In the genomic region with DNA sequence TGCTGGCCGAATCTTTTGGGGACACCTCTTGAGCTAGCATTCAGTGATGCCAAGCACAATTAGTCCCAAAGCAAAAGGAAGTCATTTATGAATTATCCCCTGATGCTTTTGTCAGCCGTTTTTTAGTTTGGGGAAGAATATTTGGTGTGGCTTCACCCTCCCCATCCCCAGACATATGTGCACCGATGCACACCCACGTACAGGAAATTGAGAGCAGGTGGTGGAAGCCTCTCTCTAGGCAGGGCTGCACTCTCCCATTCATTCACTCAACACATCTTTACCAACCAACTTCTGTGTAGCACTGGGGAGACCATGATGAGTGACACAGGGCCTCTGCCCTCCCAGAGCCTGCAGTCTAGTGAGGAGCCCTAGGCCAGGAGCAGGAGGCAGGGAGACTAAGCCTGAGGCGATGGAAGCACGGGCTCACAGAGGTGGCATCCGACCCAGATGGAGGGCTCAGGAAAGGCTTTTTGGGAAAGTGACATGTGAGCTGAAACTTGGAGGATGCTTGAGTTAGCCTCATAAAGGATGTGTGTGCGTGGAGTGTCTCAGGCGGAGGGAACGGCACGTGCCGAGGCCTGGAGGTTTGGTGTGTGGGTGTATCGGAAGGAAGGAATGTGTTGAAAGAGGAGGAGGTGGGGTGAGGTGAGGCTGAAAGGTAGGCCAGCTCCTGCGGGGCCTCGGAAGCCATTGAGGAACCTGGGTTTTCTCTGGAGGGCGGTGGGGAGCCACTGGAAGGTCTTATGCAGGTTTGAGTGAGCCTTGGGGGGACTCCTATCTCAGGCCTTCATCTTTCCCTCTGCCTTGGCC, we compare ENCODE assay signal across 10 cellular contexts. TPM values are rescaled to one million over a fixed set of nuclear protein-coding genes. Genes with fewer than 3 reads are reported as not detected.
DNase-seq lines count a peak whose midpoint lies in the region; ATAC-seq and TF ChIP-seq lines count a peak whose summit lies in the region.
"Had no signal": no experiment of that assay in that cellular context is flagged by ENCODE, and none has a peak within 500 bp of the region (broad histone marks: within the 10 kb centered on the region; RNA-seq: fewer than 3 reads in every experiment).

No MANE protein-coding gene starts in this region.

- H2AFZ ChIP-seq in neural progenitor cell (replicated peaks), result no peak overlapping the region
- H2AFZ ChIP-seq in smooth muscle cell (ENCODE audit: low read depth), result no peak overlapping the region

- no peaks in the 10 kb centered on the region for H3K27me3 ChIP-seq in neural progenitor cell
- no peaks in the 10 kb centered on the region for H3K27me3 ChIP-seq in smooth muscle cell (ENCODE audit: low read depth)

- peak overlapping the region; percentile 88 for H3K27ac Mint-ChIP-seq in activated T-helper 17 cell treated with anti-CD3 and anti-CD28 coated beads, Interleukin-2, amount 50 U/mL, for 72 hours
- peak overlapping the region; percentile 93 for H3K27ac Mint-ChIP-seq in neural progenitor cell

- TF ChIP-seq CTCF in GM12864 (IDR thresholded peaks at IDR 0.05; ENCODE audit: low read depth, low read length, missing control alignments), result no peak
- no peak for TF ChIP-seq CTCF in neural progenitor cell (IDR thresholded peaks at IDR 0.05)
- no peak for TF ChIP-seq CTCF in smooth muscle cell (IDR thresholded peaks at IDR 0.05; ENCODE audit: borderline replicate concordance, insufficient read depth, poor library complexity, severe bottlenecking)

- no peaks in the 10 kb centered on the region for H3K79me2 ChIP-seq in neural progenitor cell (ENCODE audit: low read depth)
- no peaks in the 10 kb centered on the region for H3K79me2 ChIP-seq in smooth muscle cell (ENCODE audit: low read depth)

- peak; percentile 62 for ATAC-seq in HG03378 (IDR thresholded peaks at IDR 0.05; ENCODE audit: unreplicated experiment)
- peak; percentile 70 for ATAC-seq in activated T-helper 17 cell treated with anti-CD3 and anti-CD28 coated beads, Interleukin-2, amount 50 U/mL, for 72 hours (replicated peaks)

- H3K36me3 Mint-ChIP-seq in activated T-helper 17 cell treated with anti-CD3 and anti-CD28 coated beads, Interleukin-2, amount 50 U/mL, for 72 hours (ENCODE audit: low read depth), result no peaks in the 10 kb centered on the region
- peaks cover 17% of the 10 kb centered on the region for H3K36me3 Mint-ChIP-seq in neural progenitor cell

- H3K4me2 ChIP-seq in neural progenitor cell, result no peak overlapping the region
- H3K4me2 ChIP-seq in smooth muscle cell, result no peak overlapping the region

- peaks cover 15% of the 10 kb centered on the region for H3K4me1 Mint-ChIP-seq in activated T-helper 17 cell treated with anti-CD3 and anti-CD28 coated beads, Interleukin-2, amount 50 U/mL, for 72 hours
- H3K4me1 Mint-ChIP-seq in neural progenitor cell, result peaks cover 48% of the 10 kb centered on the region

- peaks cover 12% of the 10 kb centered on the region for H3K4me1 ChIP-seq in neural progenitor cell
- no peaks in the 10 kb centered on the region for H3K4me1 ChIP-seq in smooth muscle cell (ENCODE audit: low read depth)

- peak overlapping the region; percentile 68 for H3K4me3 Mint-ChIP-seq in activated T-helper 17 cell treated with anti-CD3 and anti-CD28 coated beads, Interleukin-2, amount 50 U/mL, for 72 hours
- H3K4me3 Mint-ChIP-seq in neural progenitor cell, result peak overlapping the region; percentile 18

- DNase-seq in GM12864 (ENCODE audit: low read depth) (peak; percentile 18), neural progenitor cell (ENCODE audit: low spot score) (no peak), GF-D8 (lab: John Stamatoyannopoulos, UW) (no peak), iPS-NIHi11 (ENCODE audit: low spot score) (no peak), smooth muscle cell (lab: John Stamatoyannopoulos, UW; ENCODE audit: unreplicated experiment) (no peak), NCI-H1092 treated with DMSO at 0.1 percent for 48 hours (lab: John Stamatoyannopoulos, UW) (no peak)
- DNase-seq: cerebellar nuclear complex, NCI-H526 treated with DMSO at 0.1 percent for 48 hours had no signal

- WGBS in smooth muscle cell (ENCODE audit: low lambda C conversion rate), result 88% methylated on average over 16 of the region's 16 CpGs

- no peaks in the 10 kb centered on the region for H3K9me3 ChIP-seq in neural progenitor cell (ENCODE audit: low read depth)
- H3K9me3 ChIP-seq in smooth muscle cell (replicated peaks; ENCODE audit: low read depth), result no peaks in the 10 kb centered on the region

- no peaks in the 10 kb centered on the region for H3K9me3 Mint-ChIP-seq in activated T-helper 17 cell treated with anti-CD3 and anti-CD28 coated beads, Interleukin-2, amount 50 U/mL, for 72 hours
- H3K9me3 Mint-ChIP-seq in neural progenitor cell, result no peaks in the 10 kb centered on the region

- H3K4me3 ChIP-seq in GM12864 (ENCODE audit: low read depth, low read length) (no peak overlapping the region), neural progenitor cell (no peak overlapping the region), smooth muscle cell (no peak overlapping the region)

- H4K20me1 ChIP-seq in neural progenitor cell (ENCODE audit: low read depth), result no peaks in the 10 kb centered on the region
- no peaks in the 10 kb centered on the region for H4K20me1 ChIP-seq in smooth muscle cell (ENCODE audit: low read depth)

- H3K27ac ChIP-seq in neural progenitor cell (no peak overlapping the region), smooth muscle cell (ENCODE audit: low read depth) (no peak overlapping the region)

- H3K27me3 Mint-ChIP-seq in activated T-helper 17 cell treated with anti-CD3 and anti-CD28 coated beads, Interleukin-2, amount 50 U/mL, for 72 hours, result no peaks in the 10 kb centered on the region
- H3K27me3 Mint-ChIP-seq in neural progenitor cell (ENCODE audit: insufficient read depth, low read depth), result peaks cover 4% of the 10 kb centered on the region

- H3K9ac ChIP-seq in neural progenitor cell, result no peak overlapping the region
- H3K9ac ChIP-seq in smooth muscle cell (ENCODE audit: low read depth), result no peak overlapping the region

- H3F3A ChIP-seq in neural progenitor cell (ENCODE audit: low read depth), result peaks cover 9% of the 10 kb centered on the region
- H3F3A ChIP-seq in smooth muscle cell (ENCODE audit: low read depth), result no peaks in the 10 kb centered on the region

- H3K36me3 ChIP-seq in neural progenitor cell (no peaks in the 10 kb centered on the region), smooth muscle cell (ENCODE audit: low read depth) (no peaks in the 10 kb centered on the region)

RNA-seq across cellular contexts. Expression of gene PSME3IP1, which starts 43.8 kb away (rescaled TPM):
- total RNA-seq in activated T-helper 17 cell treated with anti-CD3 and anti-CD28 coated beads, Interleukin-2, amount 50 U/mL, for 72 hours, result 100 to 1,000 TPM in 1 of 2 donors, 10 to 100 TPM in 1; 79.0 to 103 TPM
- total RNA-seq in neural progenitor cell (ENCODE audit: low replicate concordance) (106 and 184 TPM in 2 replicates), smooth muscle cell (68.7 and 104 TPM in 2 replicates)
- 58.1 and 82.1 TPM in 2 replicates for polyA plus RNA-seq in smooth muscle cell

RNA-seq across cellular contexts. Expression of gene RSPRY1, which starts 44.1 kb away (rescaled TPM):
- total RNA-seq in activated T-helper 17 cell treated with anti-CD3 and anti-CD28 coated beads, Interleukin-2, amount 50 U/mL, for 72 hours, result 10 to 100 TPM; 34.1 to 37.4 TPM
- total RNA-seq in neural progenitor cell (ENCODE audit: low replicate concordance) (46.6 and 49.2 TPM in 2 replicates), smooth muscle cell (57.1 and 58.0 TPM in 2 replicates)
- polyA plus RNA-seq in smooth muscle cell, result 42.0 and 43.5 TPM in 2 replicates

RNA-seq across cellular contexts. Expression of gene CPNE2, which starts 49.6 kb away (rescaled TPM):
- total RNA-seq in activated T-helper 17 cell treated with anti-CD3 and anti-CD28 coated beads, Interleukin-2, amount 50 U/mL, for 72 hours, result 1 to 10 TPM; 3.8 to 4.4 TPM
- total RNA-seq in neural progenitor cell (ENCODE audit: low replicate concordance) (19.8 and 26.9 TPM in 2 replicates), smooth muscle cell (18.2 and 19.3 TPM in 2 replicates)
- polyA plus RNA-seq in smooth muscle cell, result 19.8 and 27.2 TPM in 2 replicates
